Comparison of ENCODE assay signal across 1 cellular context in the genomic region with DNA sequence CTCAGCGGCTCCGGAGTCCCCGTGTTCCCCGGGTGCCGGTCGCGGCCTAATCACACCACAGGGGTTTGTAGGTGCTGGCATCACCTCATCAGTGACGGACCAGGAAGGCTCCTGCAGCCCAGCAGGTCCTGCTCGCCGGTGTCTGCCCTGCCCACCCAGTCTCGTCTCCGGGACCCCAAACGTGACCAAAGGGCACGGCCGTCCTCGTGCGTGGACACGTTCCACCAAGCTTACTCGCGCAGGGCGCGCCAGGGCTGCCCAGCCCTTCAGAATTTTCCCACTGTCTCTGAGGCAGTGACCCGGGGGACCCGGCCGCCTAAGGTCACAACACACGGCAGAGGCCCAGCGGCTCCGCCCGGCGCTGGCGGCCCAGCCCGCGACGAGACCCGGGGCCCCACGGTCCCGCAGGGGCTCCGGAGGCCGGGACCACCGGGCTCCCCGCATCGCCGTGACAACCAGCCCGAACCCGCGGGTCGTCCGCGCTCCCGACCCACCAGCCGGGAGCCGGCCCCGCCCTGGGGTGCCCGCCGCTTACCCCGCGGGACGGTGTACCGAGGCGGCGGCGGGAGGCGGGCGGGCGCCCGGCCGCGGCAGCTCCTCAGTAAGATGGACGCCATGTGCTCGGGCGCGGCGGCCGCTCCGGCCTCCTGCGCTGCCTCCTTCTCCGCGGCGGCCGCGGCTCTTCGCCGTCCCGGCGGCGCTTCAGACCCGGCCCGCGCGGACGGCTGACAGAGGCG.
TF ChIP-seq lines count a peak whose summit lies in the region.

No MANE protein-coding gene starts in this region.

TF ChIP-seq in GM12878, 131 proteins besides CTCF, POLR2A, EP300 and RAD21:
- TF ChIP-seq NRF1 (conservative IDR thresholded peaks at IDR 0.05; ENCODE audit: low read depth, low read length) (no peak), CBFB (IDR thresholded peaks at IDR 0.05; ENCODE audit: low read depth) (no peak), ZNF217 (IDR thresholded peaks at IDR 0.05) (peak; percentile 53; the same call in 1 of the 2 replicates), SMARCA5 (IDR thresholded peaks at IDR 0.05) (peak; percentile 77; the same call in 1 of the 2 replicates), ASH2L (IDR thresholded peaks at IDR 0.05; ENCODE audit: borderline replicate concordance, low read depth) (no peak), BACH1 (IDR thresholded peaks at IDR 0.05; ENCODE audit: borderline replicate concordance) (no peak), CREB1 (IDR thresholded peaks at IDR 0.05; ENCODE audit: low read depth) (peak; percentile 67; the same call in 1 of the 2 replicates), RB1 (IDR thresholded peaks at IDR 0.05; ENCODE audit: borderline replicate concordance) (no peak; the same call in 1 of the 2 replicates), CREM (IDR thresholded peaks at IDR 0.05; ENCODE audit: low read depth) (no peak), TCF12 (IDR thresholded peaks at IDR 0.05; ENCODE audit: low read depth, low read length) (no peak), TAF1 (IDR thresholded peaks at IDR 0.05; ENCODE audit: borderline replicate concordance, low read depth, low read length) (peak; percentile 58; the same call in 1 of the 2 replicates), NR2F1 (conservative IDR thresholded peaks at IDR 0.05) (peak; percentile 57; the same call in 1 of the 2 replicates), ETV6 (conservative IDR thresholded peaks at IDR 0.05 in 1 of 2, IDR thresholded peaks at IDR 0.05 in 1 of 2; ENCODE audit: borderline replicate concordance in 1 of 2, low read depth in 1 of 2) (no peak), POLR2AphosphoS2 (IDR thresholded peaks at IDR 0.05; ENCODE audit: low read depth, low read length) (no peak), SMAD5 (IDR thresholded peaks at IDR 0.05; ENCODE audit: low read depth) (no peak), WRNIP1 (IDR thresholded peaks at IDR 0.05; ENCODE audit: borderline replicate concordance, low read depth, low read length) (no peak), SIN3A (IDR thresholded peaks at IDR 0.05; ENCODE audit: low read depth, low read length) (peak; percentile 23; the same call in 1 of the 2 replicates), CHD1 (IDR thresholded peaks at IDR 0.05; ENCODE audit: low read depth, low read length) (no peak), IRF4 (IDR thresholded peaks at IDR 0.05; ENCODE audit: low read depth, low read length) (no peak), BMI1 (IDR thresholded peaks at IDR 0.05; ENCODE audit: borderline replicate concordance) (no peak), TCF7 (IDR thresholded peaks at IDR 0.05; ENCODE audit: borderline replicate concordance) (no peak), GATAD2B (conservative IDR thresholded peaks at IDR 0.05; ENCODE audit: low read depth) (no peak), BHLHE40 (IDR thresholded peaks at IDR 0.05; ENCODE audit: borderline replicate concordance in 1 of 2, low read depth in 2 of 2, low read length in 1 of 2) (peak in 1 of 2 experiments; percentile 45; a peak in 1 of 4 replicates)
- TF ChIP-seq, protein P1, sequence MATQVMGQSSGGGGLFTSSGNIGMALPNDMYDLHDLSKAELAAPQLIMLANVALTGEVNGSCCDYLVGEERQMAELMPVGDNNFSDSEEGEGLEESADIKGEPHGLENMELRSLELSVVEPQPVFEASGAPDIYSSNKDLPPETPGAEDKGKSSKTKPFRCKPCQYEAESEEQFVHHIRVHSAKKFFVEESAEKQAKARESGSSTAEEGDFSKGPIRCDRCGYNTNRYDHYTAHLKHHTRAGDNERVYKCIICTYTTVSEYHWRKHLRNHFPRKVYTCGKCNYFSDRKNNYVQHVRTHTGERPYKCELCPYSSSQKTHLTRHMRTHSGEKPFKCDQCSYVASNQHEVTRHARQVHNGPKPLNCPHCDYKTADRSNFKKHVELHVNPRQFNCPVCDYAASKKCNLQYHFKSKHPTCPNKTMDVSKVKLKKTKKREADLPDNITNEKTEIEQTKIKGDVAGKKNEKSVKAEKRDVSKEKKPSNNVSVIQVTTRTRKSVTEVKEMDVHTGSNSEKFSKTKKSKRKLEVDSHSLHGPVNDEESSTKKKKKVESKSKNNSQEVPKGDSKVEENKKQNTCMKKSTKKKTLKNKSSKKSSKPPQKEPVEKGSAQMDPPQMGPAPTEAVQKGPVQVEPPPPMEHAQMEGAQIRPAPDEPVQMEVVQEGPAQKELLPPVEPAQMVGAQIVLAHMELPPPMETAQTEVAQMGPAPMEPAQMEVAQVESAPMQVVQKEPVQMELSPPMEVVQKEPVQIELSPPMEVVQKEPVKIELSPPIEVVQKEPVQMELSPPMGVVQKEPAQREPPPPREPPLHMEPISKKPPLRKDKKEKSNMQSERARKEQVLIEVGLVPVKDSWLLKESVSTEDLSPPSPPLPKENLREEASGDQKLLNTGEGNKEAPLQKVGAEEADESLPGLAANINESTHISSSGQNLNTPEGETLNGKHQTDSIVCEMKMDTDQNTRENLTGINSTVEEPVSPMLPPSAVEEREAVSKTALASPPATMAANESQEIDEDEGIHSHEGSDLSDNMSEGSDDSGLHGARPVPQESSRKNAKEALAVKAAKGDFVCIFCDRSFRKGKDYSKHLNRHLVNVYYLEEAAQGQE (IDR thresholded peaks at IDR 0.05; ENCODE audit: low read depth, low read length): no peak
- TF ChIP-seq, protein P2, sequence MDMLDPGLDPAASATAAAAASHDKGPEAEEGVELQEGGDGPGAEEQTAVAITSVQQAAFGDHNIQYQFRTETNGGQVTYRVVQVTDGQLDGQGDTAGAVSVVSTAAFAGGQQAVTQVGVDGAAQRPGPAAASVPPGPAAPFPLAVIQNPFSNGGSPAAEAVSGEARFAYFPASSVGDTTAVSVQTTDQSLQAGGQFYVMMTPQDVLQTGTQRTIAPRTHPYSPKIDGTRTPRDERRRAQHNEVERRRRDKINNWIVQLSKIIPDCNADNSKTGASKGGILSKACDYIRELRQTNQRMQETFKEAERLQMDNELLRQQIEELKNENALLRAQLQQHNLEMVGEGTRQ (IDR thresholded peaks at IDR 0.05; ENCODE audit: borderline replicate concordance, low read depth, low read length): no peak
- TF ChIP-seq, protein P3, sequence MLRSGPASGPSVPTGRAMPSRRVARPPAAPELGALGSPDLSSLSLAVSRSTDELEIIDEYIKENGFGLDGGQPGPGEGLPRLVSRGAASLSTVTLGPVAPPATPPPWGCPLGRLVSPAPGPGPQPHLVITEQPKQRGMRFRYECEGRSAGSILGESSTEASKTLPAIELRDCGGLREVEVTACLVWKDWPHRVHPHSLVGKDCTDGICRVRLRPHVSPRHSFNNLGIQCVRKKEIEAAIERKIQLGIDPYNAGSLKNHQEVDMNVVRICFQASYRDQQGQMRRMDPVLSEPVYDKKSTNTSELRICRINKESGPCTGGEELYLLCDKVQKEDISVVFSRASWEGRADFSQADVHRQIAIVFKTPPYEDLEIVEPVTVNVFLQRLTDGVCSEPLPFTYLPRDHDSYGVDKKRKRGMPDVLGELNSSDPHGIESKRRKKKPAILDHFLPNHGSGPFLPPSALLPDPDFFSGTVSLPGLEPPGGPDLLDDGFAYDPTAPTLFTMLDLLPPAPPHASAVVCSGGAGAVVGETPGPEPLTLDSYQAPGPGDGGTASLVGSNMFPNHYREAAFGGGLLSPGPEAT (IDR thresholded peaks at IDR 0.05; ENCODE audit: low read depth): no peak
- TF ChIP-seq, protein P4, sequence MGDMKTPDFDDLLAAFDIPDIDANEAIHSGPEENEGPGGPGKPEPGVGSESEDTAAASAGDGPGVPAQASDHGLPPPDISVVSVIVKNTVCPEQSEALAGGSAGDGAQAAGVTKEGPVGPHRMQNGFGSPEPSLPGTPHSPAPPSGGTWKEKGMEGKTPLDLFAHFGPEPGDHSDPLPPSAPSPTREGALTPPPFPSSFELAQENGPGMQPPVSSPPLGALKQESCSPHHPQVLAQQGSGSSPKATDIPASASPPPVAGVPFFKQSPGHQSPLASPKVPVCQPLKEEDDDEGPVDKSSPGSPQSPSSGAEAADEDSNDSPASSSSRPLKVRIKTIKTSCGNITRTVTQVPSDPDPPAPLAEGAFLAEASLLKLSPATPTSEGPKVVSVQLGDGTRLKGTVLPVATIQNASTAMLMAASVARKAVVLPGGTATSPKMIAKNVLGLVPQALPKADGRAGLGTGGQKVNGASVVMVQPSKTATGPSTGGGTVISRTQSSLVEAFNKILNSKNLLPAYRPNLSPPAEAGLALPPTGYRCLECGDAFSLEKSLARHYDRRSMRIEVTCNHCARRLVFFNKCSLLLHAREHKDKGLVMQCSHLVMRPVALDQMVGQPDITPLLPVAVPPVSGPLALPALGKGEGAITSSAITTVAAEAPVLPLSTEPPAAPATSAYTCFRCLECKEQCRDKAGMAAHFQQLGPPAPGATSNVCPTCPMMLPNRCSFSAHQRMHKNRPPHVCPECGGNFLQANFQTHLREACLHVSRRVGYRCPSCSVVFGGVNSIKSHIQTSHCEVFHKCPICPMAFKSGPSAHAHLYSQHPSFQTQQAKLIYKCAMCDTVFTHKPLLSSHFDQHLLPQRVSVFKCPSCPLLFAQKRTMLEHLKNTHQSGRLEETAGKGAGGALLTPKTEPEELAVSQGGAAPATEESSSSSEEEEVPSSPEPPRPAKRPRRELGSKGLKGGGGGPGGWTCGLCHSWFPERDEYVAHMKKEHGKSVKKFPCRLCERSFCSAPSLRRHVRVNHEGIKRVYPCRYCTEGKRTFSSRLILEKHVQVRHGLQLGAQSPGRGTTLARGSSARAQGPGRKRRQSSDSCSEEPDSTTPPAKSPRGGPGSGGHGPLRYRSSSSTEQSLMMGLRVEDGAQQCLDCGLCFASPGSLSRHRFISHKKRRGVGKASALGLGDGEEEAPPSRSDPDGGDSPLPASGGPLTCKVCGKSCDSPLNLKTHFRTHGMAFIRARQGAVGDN (IDR thresholded peaks at IDR 0.05): peak; percentile 52; the same call in 1 of the 2 replicates
- TF ChIP-seq, protein P5, sequence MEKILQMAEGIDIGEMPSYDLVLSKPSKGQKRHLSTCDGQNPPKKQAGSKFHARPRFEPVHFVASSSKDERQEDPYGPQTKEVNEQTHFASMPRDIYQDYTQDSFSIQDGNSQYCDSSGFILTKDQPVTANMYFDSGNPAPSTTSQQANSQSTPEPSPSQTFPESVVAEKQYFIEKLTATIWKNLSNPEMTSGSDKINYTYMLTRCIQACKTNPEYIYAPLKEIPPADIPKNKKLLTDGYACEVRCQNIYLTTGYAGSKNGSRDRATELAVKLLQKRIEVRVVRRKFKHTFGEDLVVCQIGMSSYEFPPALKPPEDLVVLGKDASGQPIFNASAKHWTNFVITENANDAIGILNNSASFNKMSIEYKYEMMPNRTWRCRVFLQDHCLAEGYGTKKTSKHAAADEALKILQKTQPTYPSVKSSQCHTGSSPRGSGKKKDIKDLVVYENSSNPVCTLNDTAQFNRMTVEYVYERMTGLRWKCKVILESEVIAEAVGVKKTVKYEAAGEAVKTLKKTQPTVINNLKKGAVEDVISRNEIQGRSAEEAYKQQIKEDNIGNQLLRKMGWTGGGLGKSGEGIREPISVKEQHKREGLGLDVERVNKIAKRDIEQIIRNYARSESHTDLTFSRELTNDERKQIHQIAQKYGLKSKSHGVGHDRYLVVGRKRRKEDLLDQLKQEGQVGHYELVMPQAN (conservative IDR thresholded peaks at IDR 0.05): peak; percentile 96
